ENCODE assay signal across 12 cellular contexts in the genomic region with DNA sequence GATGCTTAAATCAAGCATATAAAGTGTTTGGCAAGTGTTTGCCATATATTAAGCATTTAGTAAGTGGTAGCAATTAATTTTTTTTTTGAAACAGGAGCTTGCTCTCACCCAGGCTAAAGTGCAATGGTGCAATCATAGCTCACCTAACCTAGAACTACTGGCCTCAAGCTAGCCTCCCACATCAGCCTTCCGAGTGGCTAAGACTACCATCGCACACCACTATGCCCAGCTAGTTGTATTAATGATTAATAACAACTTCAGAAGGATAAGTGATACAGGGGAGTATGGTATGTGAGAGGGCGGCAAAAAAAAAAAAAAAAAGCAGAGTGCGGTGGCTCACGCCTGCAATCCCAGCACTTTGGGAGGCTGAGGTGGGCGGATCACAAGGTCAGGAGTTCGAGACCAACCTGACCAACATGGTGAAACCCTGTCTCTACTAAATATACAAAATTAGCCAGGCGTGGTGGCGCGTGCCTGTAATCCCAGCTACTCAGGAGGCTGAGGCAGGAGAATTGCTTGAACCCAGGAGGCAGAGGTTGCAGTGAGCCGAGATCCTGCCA. TPM values are rescaled to one million over a fixed set of nuclear protein-coding genes. Genes with fewer than 3 reads are reported as not detected.
DNase-seq lines count a peak whose midpoint lies in the region; ATAC-seq, FAIRE-seq and TF ChIP-seq lines count a peak whose summit lies in the region.
"Not testable (repeated sequence)": the region's sequence is repeated elsewhere in the genome, so short reads cannot be mapped to it uniquely, and the experiment has no call there.
"Had no signal": no experiment of that assay in that cellular context is flagged by ENCODE, and none has a peak within 500 bp of the region (broad histone marks: within the 10 kb centered on the region; RNA-seq: fewer than 3 reads in every experiment).

No MANE protein-coding gene starts in this region.

- not testable (repeated sequence) for H3F3A ChIP-seq in Loucy (ENCODE audit: low read depth)

- H3K27me3 ChIP-seq in Loucy (ENCODE audit: insufficient read depth, low read length, poor library complexity, severe bottlenecking) = peaks cover 11% of the 10 kb centered on the region
- not testable (repeated sequence) for H3K27me3 ChIP-seq in adrenal gland; esophagus squamous epithelium; lower lobe of right lung (ENCODE audit: low read depth); osteoblast (ENCODE audit: insufficient read depth, low read length); small intestine (ENCODE audit: control insufficient read depth in 2 of 2, insufficient read depth in 2 of 2, low read length in 2 of 2); tibial nerve

- TF ChIP-seq POLR2A in A549 (IDR thresholded peaks at IDR 0.05; ENCODE audit: low read length); adrenal gland (IDR thresholded peaks at IDR 0.05); esophagus squamous epithelium (IDR thresholded peaks at IDR 0.05); tibial nerve (IDR thresholded peaks at IDR 0.05): not testable (repeated sequence)

- not testable (repeated sequence) for H3K4me3 ChIP-seq in A549; Loucy (ENCODE audit: low read length, poor library complexity, severe bottlenecking); adrenal gland; esophagus squamous epithelium; lower lobe of right lung; osteoblast (ENCODE audit: insufficient read depth, low read length); small intestine (ENCODE audit: low read depth in 1 of 2, low read length in 2 of 2); tibial nerve

- H3K4me1 ChIP-seq in A549 = peaks cover 50% of the 10 kb centered on the region
- H3K4me1 ChIP-seq in Loucy (ENCODE audit: insufficient read depth, low read length, poor library complexity, severe bottlenecking) = peaks cover 68% of the 10 kb centered on the region
- peaks cover 37 to 57% of the 10 kb centered on the region in 2 donors for H3K4me1 ChIP-seq in adrenal gland (replicated peaks in 1 of 2)
- H3K4me1 ChIP-seq in esophagus squamous epithelium = peaks cover 42 to 75% (median 56%) of the 10 kb centered on the region in 3 donors
- H3K4me1 ChIP-seq in lower lobe of right lung = peaks cover 54% of the 10 kb centered on the region
- peaks cover 48% of the 10 kb centered on the region for H3K4me1 ChIP-seq in osteoblast (ENCODE audit: insufficient read depth, low read length)
- not testable (repeated sequence) for H3K4me1 ChIP-seq in small intestine (ENCODE audit: control insufficient read depth in 2 of 2, insufficient read depth in 1 of 2, low read depth in 1 of 2, low read length in 1 of 2)
- peaks cover 4 to 72% (median 40%) of the 10 kb centered on the region in 4 donors for H3K4me1 ChIP-seq in tibial nerve

- peak overlapping the region; percentile 92 for H3K4me2 ChIP-seq in A549
- not testable (repeated sequence) for H3K4me2 ChIP-seq in Loucy (ENCODE audit: low read depth, low read length, poor library complexity, severe bottlenecking); osteoblast (ENCODE audit: insufficient read depth, low read length)

- CTCF ChIA-PET in A549 (lab: Yijun Ruan, JAX) = interaction anchor here (1.5 to 29.7 kb wide), 6 partner anchors 9 to 121 kb away, joined by 4 to 705 read pairs (median 8); a partner anchor contains a TSS

- not testable (repeated sequence) for DNase-seq in A549 (ENCODE audit: low read depth in 1 of 2, low spot score in 1 of 2); adrenal gland; esophagus squamous epithelium (lab: John Stamatoyannopoulos, UW); lower lobe of right lung; osteoblast (ENCODE audit: insufficient read length, low spot score, missing footprints); tibial nerve (ENCODE audit: low spot score in 2 of 2)
- DNase-seq in small intestine = peak; percentile 70

- not testable (repeated sequence) for H3K9me2 ChIP-seq in Loucy (replicated peaks; ENCODE audit: low read depth, low read length)

- ATAC-seq in A549, lower lobe of right lung: not testable (repeated sequence)

- POLR2A ChIA-PET in A549 (lab: Yijun Ruan, JAX) = interaction anchor here (0.6 to 1.1 kb wide), 5 partner anchors 9 to 119 kb away, joined by 3 to 11 read pairs (median 4); a partner anchor contains a TSS

- H3K36me3 ChIP-seq in Loucy (ENCODE audit: insufficient read depth, low read length); adrenal gland (replicated peaks in 1 of 2); osteoblast (ENCODE audit: insufficient read depth, low read length); small intestine (ENCODE audit: control insufficient read depth in 2 of 2, insufficient read depth in 2 of 2, low read length in 2 of 2); tibial nerve: not testable (repeated sequence)
- H3K36me3 ChIP-seq in esophagus squamous epithelium = peaks cover 0 to 29% (median 0%) of the 10 kb centered on the region in 3 donors
- peaks cover 12% of the 10 kb centered on the region for H3K36me3 ChIP-seq in lower lobe of right lung

- H3K27ac ChIP-seq in A549 (peak overlapping the region; percentile 95 to 98), adrenal gland (peak overlapping the region in 3 of 5 donors; percentile 33 to 98 (median 98)), esophagus squamous epithelium (peak overlapping the region in 3 of 4 donors; percentile 95 to 100 (median 97)), lower lobe of right lung (peak overlapping the region; percentile 97), small intestine (ENCODE audit: low read depth in 1 of 2, low read length in 1 of 2) (peak overlapping the region; percentile 53 to 66), tibial nerve (peak overlapping the region in 3 of 4 donors; percentile 99)
- H3K27ac ChIP-seq in osteoblast (ENCODE audit: low read depth, low read length) = not testable (repeated sequence)

- 62% methylated on average over 11 of the region's 11 CpGs for WGBS in A549 (ENCODE audit: missing lambda C conversion rate)
- WGBS in adrenal gland, 4 donors = 93 to 96% (median 95%) methylated on average over 10 to 11 of the region's 11 CpGs
- WGBS in esophagus squamous epithelium, 2 donors = 94 to 96% methylated on average over 9 to 11 of the region's 11 CpGs
- 76 to 89% (median 82%) methylated on average over 9 to 11 of the region's 11 CpGs for WGBS in small intestine, 3 donors
- 94 to 96% methylated on average over 11 of the region's 11 CpGs for WGBS in tibial nerve, 2 donors

- intact Hi-C loops in adrenal gland (cut with DNase I); esophagus squamous epithelium (cut with DNase I): not testable (repeated sequence)
- intact Hi-C loops in lower lobe of right lung (cut with DNase I) = loop anchor here (5.0 kb wide), 1 partner anchor 33 kb away; a partner anchor contains a TSS

- TF ChIP-seq EP300 in A549 (IDR thresholded peaks at IDR 0.05); tibial nerve (IDR thresholded peaks at IDR 0.05): not testable (repeated sequence)

- peaks cover 39% of the 10 kb centered on the region for H3K79me2 ChIP-seq in Loucy (ENCODE audit: insufficient read depth, low read length)
- H3K79me2 ChIP-seq in osteoblast (ENCODE audit: insufficient read depth, low read length) = peaks cover 37% of the 10 kb centered on the region

- not testable (repeated sequence) for TF ChIP-seq RAD21 in A549 (conservative IDR thresholded peaks at IDR 0.05 in 1 of 2, IDR thresholded peaks at IDR 0.05 in 1 of 2)

- H4K20me1 ChIP-seq in Loucy (ENCODE audit: insufficient read depth, low read length, poor library complexity, severe bottlenecking) (peaks cover 23% of the 10 kb centered on the region), osteoblast (ENCODE audit: insufficient read depth, low read length) (peaks cover 20% of the 10 kb centered on the region)

- not testable (repeated sequence) for H2AFZ ChIP-seq in Loucy (ENCODE audit: low read length)
- H2AFZ ChIP-seq in osteoblast (ENCODE audit: low read length) = peak overlapping the region; percentile 83

- H3K9me3 ChIP-seq in A549; Loucy (ENCODE audit: insufficient read depth, low read depth, low read length); adrenal gland (replicated peaks in 1 of 3); esophagus squamous epithelium; lower lobe of right lung; osteoblast (ENCODE audit: low read depth, low read length); small intestine (ENCODE audit: control insufficient read depth, low read depth); tibial nerve: not testable (repeated sequence)

- not testable (repeated sequence) for FAIRE-seq in A549 (lab: Jason Lieb, UNC); small intestine (lab: Jason Lieb, UNC)

- peak overlapping the region; percentile 100 for H3K9ac ChIP-seq in Loucy (ENCODE audit: low read depth, low read length, poor library complexity, severe bottlenecking)

- not testable (repeated sequence) for TF ChIP-seq CTCF in A549 (IDR thresholded peaks at IDR 0.05); Loucy (conservative IDR thresholded peaks at IDR 0.05; ENCODE audit: low read length); adrenal gland (IDR thresholded peaks at IDR 0.05); esophagus squamous epithelium (IDR thresholded peaks at IDR 0.05); lower lobe of right lung (IDR thresholded peaks at IDR 0.05); osteoblast (IDR thresholded peaks at IDR 0.05; ENCODE audit: extremely low read depth, low read depth, low read length); tibial nerve (IDR thresholded peaks at IDR 0.05)

RNA-seq across cellular contexts. Expression of a gene that starts 2.3 kb away (rescaled TPM):
- polyA plus RNA-seq in A549 (2011; rRNA removed) (460 and 621 TPM in 2 replicates), A549 (2017; fragmentation: RNase III; extraction: RNeasy Plus Mini Kit Qiagen cat#74134 plus additional on column Dnase treatment) (324 to 416 TPM (median 367 TPM) in 3 replicates), adrenal gland (100 to 1,000 TPM in 2 of 3 donors, 10 to 100 TPM in 1; 91.8 to 167 (median 160) TPM), small intestine (100 to 1,000 TPM in 1 of 3 donors, 10 to 100 TPM in 2; 77.2 to 102 (median 92.9) TPM)
- 275 and 344 TPM in 2 replicates for polyA plus RNA-seq in A549 (2012; cell fraction: cytosol; rRNA removed)
- polyA plus RNA-seq in A549 (2012; cell fraction: nucleus; rRNA removed) = 409 and 455 TPM in 2 replicates
- polyA minus RNA-seq in A549 (2011; rRNA and poly(A)+ RNA removed) = 307 and 325 TPM in 2 replicates
- total RNA-seq in adrenal gland (100 to 1,000 TPM; 181 to 386 (median 262) TPM), esophagus squamous epithelium (100 to 1,000 TPM; 121 to 190 (median 134) TPM), lower lobe of right lung (165 TPM), osteoblast (228 and 255 TPM in 2 replicates), tibial nerve (100 to 1,000 TPM; 196 to 437 (median 306) TPM)

RNA-seq across cellular contexts. Expression of a gene that starts 31.2 kb away (rescaled TPM):
- polyA plus RNA-seq in A549 (2011; rRNA removed) = 7.0 and 7.6 TPM in 2 replicates
- 4.2 and 6.8 TPM in 2 replicates for polyA plus RNA-seq in A549 (2012; cell fraction: cytosol; rRNA removed)
- polyA plus RNA-seq in A549 (2012; cell fraction: nucleus; rRNA removed) = 14.1 and 14.4 TPM in 2 replicates
- 4.3 to 6.0 TPM (median 5.7 TPM) in 3 replicates for polyA plus RNA-seq in A549 (2017; fragmentation: RNase III; extraction: RNeasy Plus Mini Kit Qiagen cat#74134 plus additional on column Dnase treatment)
- 6.4 and 12.4 TPM in 2 replicates for polyA minus RNA-seq in A549 (2011; rRNA and poly(A)+ RNA removed)
- total RNA-seq in adrenal gland = 10 to 100 TPM in 7 of 8 donors, 1 to 10 TPM in 1; 7.6 to 38.0 (median 17.3) TPM
- polyA plus RNA-seq in adrenal gland = 1 to 10 TPM; 4.3 to 5.3 (median 5.1) TPM
- 100 to 1,000 TPM in 3 of 4 donors, 10 to 100 TPM in 1; 88.9 to 266 (median 111) TPM for total RNA-seq in esophagus squamous epithelium
- 156 TPM for total RNA-seq in lower lobe of right lung
- under 0.01 and 0.36 TPM in 2 replicates for total RNA-seq in osteoblast
- 10 to 100 TPM; 12.3 to 18.9 (median 14.4) TPM for polyA plus RNA-seq in small intestine
- total RNA-seq in tibial nerve = 10 to 100 TPM; 15.9 to 46.5 (median 18.8) TPM

RNA-seq across cellular contexts. Expression of a gene that starts 33.7 kb away (rescaled TPM):
- polyA plus RNA-seq in A549 (2011; rRNA removed) (0.25 and 0.31 TPM in 2 replicates), A549 (2017; fragmentation: RNase III; extraction: RNeasy Plus Mini Kit Qiagen cat#74134 plus additional on column Dnase treatment) (0.15 to 0.29 TPM (median 0.16 TPM) in 3 replicates), adrenal gland (1 to 10 TPM in 1 of 3 donors, under 1 TPM in 1, not detected in 1; 0.32 to 5.8 TPM), small intestine (100 to 1,000 TPM in 2 of 3 donors, 10 to 100 TPM in 1; 48.0 to 167 (median 105) TPM)
- 0.26 and 0.70 TPM in 2 replicates for polyA plus RNA-seq in A549 (2012; cell fraction: cytosol; rRNA removed)
- polyA plus RNA-seq in A549 (2012; cell fraction: nucleus; rRNA removed) = 0.26 and 0.33 TPM in 2 replicates
- polyA minus RNA-seq in A549 (2011; rRNA and poly(A)+ RNA removed) = 0.41 and 0.88 TPM in 2 replicates
- total RNA-seq in adrenal gland (1 to 10 TPM in 2 of 8 donors, under 1 TPM in 5, not detected in 1; 0.23 to 1.9 (median 0.51) TPM), esophagus squamous epithelium (10 to 100 TPM; 13.9 to 61.7 (median 29.2) TPM), lower lobe of right lung (2.9 TPM), osteoblast (not detected in 2 replicates), tibial nerve (10 to 100 TPM in 1 of 4 donors, 1 to 10 TPM in 2, not detected in 1; 2.9 to 15.3 (median 7.6) TPM)
- total RNA-seq: A172; CD4-positive, alpha-beta memory T cell; MCF 10A; OCI-LY7 had no signal

RNA-seq across cellular contexts. Expression of a gene that starts 39.8 kb away (rescaled TPM):
- polyA plus RNA-seq in A549 (2011; rRNA removed) = 57.3 and 63.9 TPM in 2 replicates
- polyA plus RNA-seq in A549 (2012; cell fraction: cytosol; rRNA removed) = 72.7 and 103 TPM in 2 replicates
- 137 and 148 TPM in 2 replicates for polyA plus RNA-seq in A549 (2012; cell fraction: nucleus; rRNA removed)
- 90.4 to 110 TPM (median 109 TPM) in 3 replicates for polyA plus RNA-seq in A549 (2017; fragmentation: RNase III; extraction: RNeasy Plus Mini Kit Qiagen cat#74134 plus additional on column Dnase treatment)
- polyA minus RNA-seq in A549 (2011; rRNA and poly(A)+ RNA removed) = 47.1 and 54.7 TPM in 2 replicates
- total RNA-seq in adrenal gland = 100 to 1,000 TPM; 108 to 295 (median 174) TPM
- 100 to 1,000 TPM in 2 of 3 donors, 10 to 100 TPM in 1; 71.0 to 165 (median 119) TPM for polyA plus RNA-seq in adrenal gland
- 100 to 1,000 TPM in 3 of 4 donors, 10 to 100 TPM in 1; 98.2 to 171 (median 136) TPM for total RNA-seq in esophagus squamous epithelium
- 122 TPM for total RNA-seq in lower lobe of right lung
- total RNA-seq in osteoblast = 110 and 121 TPM in 2 replicates
- polyA plus RNA-seq in small intestine = 10 to 100 TPM; 56.5 to 80.9 (median 65.5) TPM
- total RNA-seq in tibial nerve = 100 to 1,000 TPM; 119 to 234 (median 151) TPM
- total RNA-seq: A172, OCI-LY7 had no signal
- polyA plus RNA-seq: CD4-positive, alpha-beta memory T cell had no signal
